Comparison of ENCODE assay signal across 10 cellular contexts in genomic region chr13:98972627-98973026, GRCh38. TPM values are rescaled to one million over a fixed set of nuclear protein-coding genes. Genes with fewer than 3 reads are reported as not detected.
DNase-seq lines count a peak whose midpoint lies in the region; ATAC-seq and TF ChIP-seq lines count a peak whose summit lies in the region.
"Had no signal": no experiment of that assay in that cellular context is flagged by ENCODE, and none has a peak within 500 bp of the region (broad histone marks: within the 10 kb centered on the region; RNA-seq: fewer than 3 reads in every experiment).

No MANE protein-coding gene starts in this region.

- H3K27ac ChIP-seq in GM23338 (ENCODE audit: low read depth) (peak overlapping the region; percentile 16; the same call in 1 of the 2 replicates), gastrocnemius medialis (peak overlapping the region in 3 of 4 donors; percentile 57 to 77 (median 71))

- intact Hi-C loops in gastrocnemius medialis (cut with DNase I; ENCODE audit: low total_unique reads) = no loop called here

- ATAC-seq in GM23338 (no peak; the same call in 2 of the 3 replicates), gastrocnemius medialis (no peak), T-cell (replicated peaks in 1 of 4) (no peak)
- ATAC-seq in naive thymus-derived CD8-positive, alpha-beta T cell = no peak

- DNase-seq in GM23338 (ENCODE audit: low spot score) = no peak
- peak; percentile 35 to 44 for DNase-seq in SW 1271 (lab: John Stamatoyannopoulos, UW)
- DNase-seq in glomerular visceral epithelial cell (ENCODE audit: extremely low spot score) = peak; percentile 60
- DNase-seq in gastrocnemius medialis = no peak
- no peak for DNase-seq in T-cell
- DNase-seq in SIG-M5 (lab: John Stamatoyannopoulos, UW) = no peak
- DNase-seq in effector CD8-positive, alpha-beta T cell (lab: John Stamatoyannopoulos, UW) = no peak
- DNase-seq in naive thymus-derived CD8-positive, alpha-beta T cell = no peak

- H3K36me3 ChIP-seq in GM23338 (ENCODE audit: insufficient read depth) = no peaks in the 10 kb centered on the region
- H3K36me3 ChIP-seq in gastrocnemius medialis = no peaks in the 10 kb centered on the region

- no peaks in the 10 kb centered on the region for H3K9me2 ChIP-seq in GM23338 (ENCODE audit: insufficient read depth)

- no peaks in the 10 kb centered on the region for H3K9me3 Mint-ChIP-seq in GM23338
- H3K9me3 Mint-ChIP-seq in T-cell = no peaks in the 10 kb centered on the region
- H3K9me3 Mint-ChIP-seq in naive thymus-derived CD8-positive, alpha-beta T cell = no peaks in the 10 kb centered on the region
- H3K9me3 Mint-ChIP-seq: neural crest cell had no signal

- no peak overlapping the region for H2AFZ ChIP-seq in GM23338

- peak overlapping the region; percentile 66 for H3K27ac Mint-ChIP-seq in GM23338
- H3K27ac Mint-ChIP-seq in T-cell = no peak overlapping the region
- no peak overlapping the region for H3K27ac Mint-ChIP-seq in naive thymus-derived CD8-positive, alpha-beta T cell
- H3K27ac Mint-ChIP-seq: activated naive CD8-positive, alpha-beta T cell had no signal

- no peaks in the 10 kb centered on the region for H3K27me3 ChIP-seq in GM23338 (ENCODE audit: insufficient read depth)
- H3K27me3 ChIP-seq in gastrocnemius medialis = no peaks in the 10 kb centered on the region

- no peak for TF ChIP-seq POLR2A in gastrocnemius medialis (IDR thresholded peaks at IDR 0.05)

- POLR2A ChIA-PET in T-cell (lab: Charles Lee) = no interaction called here
- POLR2A ChIA-PET in naive thymus-derived CD8-positive, alpha-beta T cell (lab: Charles Lee) = no interaction called here

- CTCF ChIA-PET in T-cell (lab: Charles Lee) = no interaction called here

- H3K79me2 ChIP-seq in GM23338 (replicated peaks; ENCODE audit: insufficient read depth) = no peaks in the 10 kb centered on the region; the same call in 1 of the 2 replicates

- H3K4me1 Mint-ChIP-seq in GM23338 = peaks cover 45% of the 10 kb centered on the region
- H3K4me1 Mint-ChIP-seq in T-cell = peaks cover 73 to 78% (median 78%) of the 10 kb centered on the region in 3 donors
- H3K4me1 Mint-ChIP-seq in naive thymus-derived CD8-positive, alpha-beta T cell = peaks cover 31 to 81% (median 65%) of the 10 kb centered on the region in 4 donors

- H3K27me3 Mint-ChIP-seq in GM23338 (ENCODE audit: insufficient read depth, low read depth, poor library complexity) (peaks cover 4% of the 10 kb centered on the region), T-cell (no peaks in the 10 kb centered on the region)
- no peaks in the 10 kb centered on the region for H3K27me3 Mint-ChIP-seq in naive thymus-derived CD8-positive, alpha-beta T cell
- H3K27me3 Mint-ChIP-seq: activated naive CD8-positive, alpha-beta T cell had no signal

- no peak overlapping the region for H3K4me2 ChIP-seq in GM23338

- H3K9me3 ChIP-seq in gastrocnemius medialis = no peaks in the 10 kb centered on the region

- no peaks in the 10 kb centered on the region for H4K20me1 ChIP-seq in GM23338 (replicated peaks; ENCODE audit: insufficient read depth)

- H3K4me1 ChIP-seq in GM23338 (ENCODE audit: insufficient read depth) (peaks cover 44% of the 10 kb centered on the region), gastrocnemius medialis (peaks cover 6 to 17% of the 10 kb centered on the region in 2 donors)

- no peak overlapping the region for H3K4me3 ChIP-seq in GM23338
- peak overlapping the region in 2 of 4 donors; percentile 2 to 18 for H3K4me3 ChIP-seq in gastrocnemius medialis

- H3F3A ChIP-seq in GM23338 (replicated peaks; ENCODE audit: low read depth) = no peaks in the 10 kb centered on the region

- H3K36me3 Mint-ChIP-seq in GM23338 (ENCODE audit: low read depth) (no peaks in the 10 kb centered on the region), T-cell (peaks cover 4% of the 10 kb centered on the region)
- H3K36me3 Mint-ChIP-seq in naive thymus-derived CD8-positive, alpha-beta T cell = peaks cover 0 to 7% (median 0%) of the 10 kb centered on the region in 3 donors
- H3K36me3 Mint-ChIP-seq: activated naive CD8-positive, alpha-beta T cell had no signal

- no peak for TF ChIP-seq CTCF in GM23338 (conservative IDR thresholded peaks at IDR 0.05; ENCODE audit: low read depth in 2 of 2)
- no peak for TF ChIP-seq CTCF in gastrocnemius medialis (IDR thresholded peaks at IDR 0.05 in 4 of 5, conservative IDR thresholded peaks at IDR 0.05 in 1 of 5)

- no peak overlapping the region for H3K4me3 Mint-ChIP-seq in GM23338
- no peak overlapping the region for H3K4me3 Mint-ChIP-seq in T-cell
- H3K4me3 Mint-ChIP-seq in naive thymus-derived CD8-positive, alpha-beta T cell = no peak overlapping the region
- H3K4me3 Mint-ChIP-seq: activated naive CD8-positive, alpha-beta T cell; neural crest cell had no signal

- in situ Hi-C loops in gastrocnemius medialis (cut with MboI; ENCODE audit: low sequenced_read_pairs in 4 of 4) = loop anchor here in 1 of 4 donors (5.0 kb wide), 1 partner anchor 50 kb away; no protein-coding TSS in a partner anchor

TF ChIP-seq in GM23338, 12 proteins besides CTCF, POLR2A, EP300 and RAD21 (continues in another document):
- TF ChIP-seq JUNB (IDR thresholded peaks at IDR 0.05; ENCODE audit: unreplicated experiment) (no peak), EZH2phosphoT487 (IDR thresholded peaks at IDR 0.05; ENCODE audit: unreplicated experiment) (no peak), ZNF114 (CRISPR knock-in tag; IDR thresholded peaks at IDR 0.05) (no peak), STAT1 (IDR thresholded peaks at IDR 0.05; ENCODE audit: unreplicated experiment) (no peak), ETS1 (IDR thresholded peaks at IDR 0.05) (no peak)

RNA-seq across cellular contexts. Expression of gene DOCK9, which starts 5.2 kb away (rescaled TPM):
- 34.9 and 57.7 TPM in 2 replicates for total RNA-seq in GM23338 (2014; rRNA removed; shearing (Covaris generic))
- 7.3 and 8.5 TPM in 2 replicates for polyA plus RNA-seq in GM23338 (2016; fragmentation: Nextera tagmentation; extraction: Ambion mirVana)
- total RNA-seq in gastrocnemius medialis = 10 to 100 TPM; 31.4 to 46.7 (median 45.6) TPM
- 100 to 1,000 TPM in 4 of 5 donors, 10 to 100 TPM in 1; 96.2 to 170 (median 162) TPM for total RNA-seq in T-cell
- 100 to 1,000 TPM; 201 to 211 TPM for total RNA-seq in naive thymus-derived CD8-positive, alpha-beta T cell
- 10 to 100 TPM in 2 of 3 donors, 1 to 10 TPM in 1; 6.6 to 36.8 (median 21.0) TPM for polyA plus RNA-seq in naive thymus-derived CD8-positive, alpha-beta T cell

Comparison
In these comparisons a context has a peak if more than half of its experiments do, and no peak if none do; other contexts are left out.
1. DNase-seq: peak in SW 1271 (2 of 2) and glomerular visceral epithelial cell (single experiment); none in GM23338 (single experiment), gastrocnemius medialis (0 of 2), T-cell (0 of 34), SIG-M5 (single experiment), effector CD8-positive, alpha-beta T cell (single experiment) and naive thymus-derived CD8-positive, alpha-beta T cell (0 of 10).